1 cellular context compared by ENCODE assay signal in the genomic region with DNA sequence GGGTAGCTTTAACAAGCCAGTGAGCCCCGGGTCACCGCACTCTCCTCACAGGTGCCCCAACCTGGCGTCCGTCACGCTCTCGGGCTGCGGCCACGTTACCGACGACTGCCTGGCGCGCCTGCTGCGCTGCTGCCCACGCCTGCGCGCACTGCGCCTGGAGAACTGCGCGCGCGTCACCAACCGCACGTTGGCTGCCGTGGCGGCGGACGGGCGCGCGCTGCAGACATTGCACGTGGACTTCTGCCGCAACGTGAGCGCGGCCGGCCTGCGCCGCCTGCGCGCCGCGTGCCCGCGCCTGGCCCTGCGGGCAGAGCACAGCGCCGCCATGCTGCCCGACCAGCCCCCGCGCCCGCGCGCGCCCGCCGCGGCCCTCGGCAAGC.
TF ChIP-seq lines count a peak whose summit lies in the region.

No MANE protein-coding gene starts in this region.

TF ChIP-seq in HepG2, 621 proteins besides CTCF, POLR2A, EP300 and RAD21 (continued from another document and continues in another):
- TF ChIP-seq, protein P1, sequence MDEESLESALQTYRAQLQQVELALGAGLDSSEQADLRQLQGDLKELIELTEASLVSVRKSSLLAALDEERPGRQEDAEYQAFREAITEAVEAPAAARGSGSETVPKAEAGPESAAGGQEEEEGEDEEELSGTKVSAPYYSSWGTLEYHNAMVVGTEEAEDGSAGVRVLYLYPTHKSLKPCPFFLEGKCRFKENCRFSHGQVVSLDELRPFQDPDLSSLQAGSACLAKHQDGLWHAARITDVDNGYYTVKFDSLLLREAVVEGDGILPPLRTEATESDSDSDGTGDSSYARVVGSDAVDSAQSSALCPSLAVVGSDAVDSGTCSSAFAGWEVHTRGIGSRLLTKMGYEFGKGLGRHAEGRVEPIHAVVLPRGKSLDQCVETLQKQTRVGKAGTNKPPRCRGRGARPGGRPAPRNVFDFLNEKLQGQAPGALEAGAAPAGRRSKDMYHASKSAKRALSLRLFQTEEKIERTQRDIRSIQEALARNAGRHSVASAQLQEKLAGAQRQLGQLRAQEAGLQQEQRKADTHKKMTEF (CRISPR knock-in tag; IDR thresholded peaks at IDR 0.05): no peak
- TF ChIP-seq MED13 (CRISPR knock-in tag; IDR thresholded peaks at IDR 0.05): no peak; the same call in 1 of the 2 replicates
- 0 out of 2 replicates have a peak, but pooled peaks have one; percentile 33 for TF ChIP-seq ZNF143 (CRISPR knock-in tag; IDR thresholded peaks at IDR 0.05)
- TF ChIP-seq ZNF557 (CRISPR knock-in tag; IDR thresholded peaks at IDR 0.05): peak; percentile 58; the same call in 1 of the 2 replicates
- TF ChIP-seq SRSF9 (IDR thresholded peaks at IDR 0.05; ENCODE audit: borderline replicate concordance, insufficient read depth, low read depth, low read length, poor library complexity, severe bottlenecking): no peak
- TF ChIP-seq, protein P2, sequence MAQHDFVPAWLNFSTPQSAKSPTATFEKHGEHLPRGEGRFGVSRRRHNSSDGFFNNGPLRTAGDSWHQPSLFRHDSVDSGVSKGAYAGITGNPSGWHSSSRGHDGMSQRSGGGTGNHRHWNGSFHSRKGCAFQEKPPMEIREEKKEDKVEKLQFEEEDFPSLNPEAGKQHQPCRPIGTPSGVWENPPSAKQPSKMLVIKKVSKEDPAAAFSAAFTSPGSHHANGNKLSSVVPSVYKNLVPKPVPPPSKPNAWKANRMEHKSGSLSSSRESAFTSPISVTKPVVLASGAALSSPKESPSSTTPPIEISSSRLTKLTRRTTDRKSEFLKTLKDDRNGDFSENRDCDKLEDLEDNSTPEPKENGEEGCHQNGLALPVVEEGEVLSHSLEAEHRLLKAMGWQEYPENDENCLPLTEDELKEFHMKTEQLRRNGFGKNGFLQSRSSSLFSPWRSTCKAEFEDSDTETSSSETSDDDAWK (CRISPR knock-in tag; IDR thresholded peaks at IDR 0.05): no peak
- TF ChIP-seq NPAS2 (CRISPR knock-in tag; IDR thresholded peaks at IDR 0.05; ENCODE audit: borderline replicate concordance): peak; percentile 71; the same call in 1 of the 2 replicates
- TF ChIP-seq, protein P3, sequence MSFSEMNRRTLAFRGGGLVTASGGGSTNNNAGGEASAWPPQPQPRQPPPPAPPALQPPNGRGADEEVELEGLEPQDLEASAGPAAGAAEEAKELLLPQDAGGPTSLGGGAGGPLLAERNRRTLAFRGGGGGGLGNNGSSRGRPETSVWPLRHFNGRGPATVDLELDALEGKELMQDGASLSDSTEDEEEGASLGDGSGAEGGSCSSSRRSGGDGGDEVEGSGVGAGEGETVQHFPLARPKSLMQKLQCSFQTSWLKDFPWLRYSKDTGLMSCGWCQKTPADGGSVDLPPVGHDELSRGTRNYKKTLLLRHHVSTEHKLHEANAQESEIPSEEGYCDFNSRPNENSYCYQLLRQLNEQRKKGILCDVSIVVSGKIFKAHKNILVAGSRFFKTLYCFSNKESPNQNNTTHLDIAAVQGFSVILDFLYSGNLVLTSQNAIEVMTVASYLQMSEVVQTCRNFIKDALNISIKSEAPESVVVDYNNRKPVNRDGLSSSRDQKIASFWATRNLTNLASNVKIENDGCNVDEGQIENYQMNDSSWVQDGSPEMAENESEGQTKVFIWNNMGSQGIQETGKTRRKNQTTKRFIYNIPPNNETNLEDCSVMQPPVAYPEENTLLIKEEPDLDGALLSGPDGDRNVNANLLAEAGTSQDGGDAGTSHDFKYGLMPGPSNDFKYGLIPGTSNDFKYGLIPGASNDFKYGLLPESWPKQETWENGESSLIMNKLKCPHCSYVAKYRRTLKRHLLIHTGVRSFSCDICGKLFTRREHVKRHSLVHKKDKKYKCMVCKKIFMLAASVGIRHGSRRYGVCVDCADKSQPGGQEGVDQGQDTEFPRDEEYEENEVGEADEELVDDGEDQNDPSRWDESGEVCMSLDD (CRISPR knock-in tag; IDR thresholded peaks at IDR 0.05; ENCODE audit: borderline replicate concordance): no peak
- TF ChIP-seq, protein P4, sequence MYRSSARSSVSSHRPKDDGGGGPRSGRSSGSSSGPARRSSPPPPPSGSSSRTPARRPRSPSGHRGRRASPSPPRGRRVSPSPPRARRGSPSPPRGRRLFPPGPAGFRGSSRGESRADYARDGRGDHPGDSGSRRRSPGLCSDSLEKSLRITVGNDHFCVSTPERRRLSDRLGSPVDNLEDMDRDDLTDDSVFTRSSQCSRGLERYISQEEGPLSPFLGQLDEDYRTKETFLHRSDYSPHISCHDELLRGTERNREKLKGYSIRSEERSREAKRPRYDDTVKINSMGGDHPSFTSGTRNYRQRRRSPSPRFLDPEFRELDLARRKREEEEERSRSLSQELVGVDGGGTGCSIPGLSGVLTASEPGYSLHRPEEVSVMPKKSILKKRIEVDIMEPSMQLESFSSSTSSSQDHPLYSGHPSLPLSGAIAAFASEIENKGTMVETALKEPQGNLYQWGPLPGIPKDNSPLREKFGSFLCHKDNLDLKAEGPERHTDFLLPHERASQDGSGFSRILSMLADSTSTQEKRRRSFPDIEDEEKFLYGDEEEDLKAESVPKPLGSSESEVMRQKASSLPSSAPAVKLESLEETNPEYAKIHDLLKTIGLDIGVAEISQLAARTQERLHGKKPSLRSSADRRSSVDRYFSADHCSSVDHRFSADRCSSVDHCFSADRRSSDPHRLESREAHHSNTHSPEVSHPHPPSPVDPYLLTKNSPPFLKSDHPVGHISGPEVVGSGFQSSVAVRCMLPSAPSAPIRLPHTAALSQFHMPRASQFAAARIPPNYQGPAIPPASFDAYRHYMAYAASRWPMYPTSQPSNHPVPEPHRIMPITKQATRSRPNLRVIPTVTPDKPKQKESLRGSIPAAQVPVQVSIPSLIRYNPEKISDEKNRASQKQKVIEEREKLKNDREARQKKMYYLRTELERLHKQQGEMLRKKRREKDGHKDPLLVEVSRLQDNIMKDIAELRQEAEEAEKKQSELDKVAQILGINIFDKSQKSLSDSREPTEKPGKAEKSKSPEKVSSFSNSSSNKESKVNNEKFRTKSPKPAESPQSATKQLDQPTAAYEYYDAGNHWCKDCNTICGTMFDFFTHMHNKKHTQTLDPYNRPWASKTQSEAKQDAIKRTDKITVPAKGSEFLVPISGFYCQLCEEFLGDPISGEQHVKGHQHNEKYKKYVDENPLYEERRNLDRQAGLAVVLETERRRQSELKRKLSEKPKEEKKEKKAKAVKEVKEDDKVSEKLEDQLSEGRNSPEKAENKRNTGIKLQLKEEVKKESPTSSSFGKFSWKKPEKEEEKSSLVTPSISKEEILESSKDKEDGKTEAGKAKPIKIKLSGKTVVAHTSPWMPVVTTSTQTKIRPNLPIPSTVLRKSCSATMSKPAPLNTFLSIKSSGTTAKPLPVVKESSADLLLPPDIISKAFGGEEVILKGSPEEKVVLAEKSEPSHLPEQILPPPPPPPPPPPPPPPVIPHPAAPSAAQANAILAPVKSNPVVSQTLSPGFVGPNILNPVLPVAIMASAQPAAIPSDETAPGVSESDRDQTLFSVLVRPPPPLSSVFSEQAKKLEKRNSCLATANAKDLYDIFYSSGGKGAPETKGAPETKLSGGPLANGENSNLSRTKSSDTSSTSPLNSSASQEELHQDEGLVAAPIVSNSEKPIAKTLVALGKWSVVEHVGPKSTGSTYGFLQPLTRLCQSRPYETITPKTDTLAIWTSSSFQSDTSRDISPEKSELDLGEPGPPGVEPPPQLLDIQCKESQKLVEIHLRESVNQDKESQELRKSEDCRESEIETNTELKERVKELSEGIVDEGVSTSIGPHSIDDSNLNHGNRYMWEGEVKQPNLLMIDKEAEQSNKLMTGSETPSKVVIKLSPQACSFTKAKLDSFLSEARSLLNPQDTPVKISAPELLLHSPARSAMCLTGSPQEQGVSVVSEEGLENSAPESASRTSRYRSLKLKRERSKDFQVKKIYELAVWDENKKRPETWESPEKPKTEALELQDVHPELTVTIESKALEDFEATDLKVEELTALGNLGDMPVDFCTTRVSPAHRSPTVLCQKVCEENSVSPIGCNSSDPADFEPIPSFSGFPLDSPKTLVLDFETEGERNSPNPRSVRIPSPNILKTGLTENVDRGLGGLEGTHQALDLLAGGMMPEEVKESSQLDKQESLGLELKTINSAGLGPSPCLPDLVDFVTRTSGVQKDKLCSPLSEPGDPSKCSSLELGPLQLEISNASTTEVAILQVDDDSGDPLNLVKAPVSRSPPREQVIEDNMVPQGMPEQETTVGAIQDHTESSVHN (CRISPR knock-in tag; IDR thresholded peaks at IDR 0.05): no peak
- TF ChIP-seq, protein P5, sequence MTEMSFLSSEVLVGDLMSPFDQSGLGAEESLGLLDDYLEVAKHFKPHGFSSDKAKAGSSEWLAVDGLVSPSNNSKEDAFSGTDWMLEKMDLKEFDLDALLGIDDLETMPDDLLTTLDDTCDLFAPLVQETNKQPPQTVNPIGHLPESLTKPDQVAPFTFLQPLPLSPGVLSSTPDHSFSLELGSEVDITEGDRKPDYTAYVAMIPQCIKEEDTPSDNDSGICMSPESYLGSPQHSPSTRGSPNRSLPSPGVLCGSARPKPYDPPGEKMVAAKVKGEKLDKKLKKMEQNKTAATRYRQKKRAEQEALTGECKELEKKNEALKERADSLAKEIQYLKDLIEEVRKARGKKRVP (CRISPR knock-in tag; IDR thresholded peaks at IDR 0.05): peak in 1 of 2 experiments; percentile 36; a peak in 1 of 4 replicates
- TF ChIP-seq, protein P6, sequence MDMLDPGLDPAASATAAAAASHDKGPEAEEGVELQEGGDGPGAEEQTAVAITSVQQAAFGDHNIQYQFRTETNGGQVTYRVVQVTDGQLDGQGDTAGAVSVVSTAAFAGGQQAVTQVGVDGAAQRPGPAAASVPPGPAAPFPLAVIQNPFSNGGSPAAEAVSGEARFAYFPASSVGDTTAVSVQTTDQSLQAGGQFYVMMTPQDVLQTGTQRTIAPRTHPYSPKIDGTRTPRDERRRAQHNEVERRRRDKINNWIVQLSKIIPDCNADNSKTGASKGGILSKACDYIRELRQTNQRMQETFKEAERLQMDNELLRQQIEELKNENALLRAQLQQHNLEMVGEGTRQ (IDR thresholded peaks at IDR 0.05; ENCODE audit: low read depth, low read length): no peak
- TF ChIP-seq, protein P6 (CRISPR knock-in tag; IDR thresholded peaks at IDR 0.05; ENCODE audit: borderline replicate concordance): no peak; the same call in 1 of the 2 replicates
- TF ChIP-seq ZFP41 (CRISPR knock-in tag; IDR thresholded peaks at IDR 0.05; ENCODE audit: borderline replicate concordance): peak; percentile 11
- TF ChIP-seq ZNF891 (CRISPR knock-in tag; IDR thresholded peaks at IDR 0.05): peak; percentile 73; the same call in 1 of the 2 replicates
- TF ChIP-seq MED1 (CRISPR knock-in tag; IDR thresholded peaks at IDR 0.05): peak; percentile 64; the same call in 1 of the 2 replicates
- TF ChIP-seq SMARCE1 (IDR thresholded peaks at IDR 0.05; ENCODE audit: borderline replicate concordance): no peak
- TF ChIP-seq ZNF589 (CRISPR knock-in tag; conservative IDR thresholded peaks at IDR 0.05): no peak; the same call in 1 of the 2 replicates
- peak; percentile 36 for TF ChIP-seq ASH2L (IDR thresholded peaks at IDR 0.05; ENCODE audit: insufficient read length, low read depth, low read length)
- no peak for TF ChIP-seq ZNF10 (CRISPR knock-in tag; IDR thresholded peaks at IDR 0.05; ENCODE audit: borderline replicate concordance, low read depth)
- TF ChIP-seq, protein P7, sequence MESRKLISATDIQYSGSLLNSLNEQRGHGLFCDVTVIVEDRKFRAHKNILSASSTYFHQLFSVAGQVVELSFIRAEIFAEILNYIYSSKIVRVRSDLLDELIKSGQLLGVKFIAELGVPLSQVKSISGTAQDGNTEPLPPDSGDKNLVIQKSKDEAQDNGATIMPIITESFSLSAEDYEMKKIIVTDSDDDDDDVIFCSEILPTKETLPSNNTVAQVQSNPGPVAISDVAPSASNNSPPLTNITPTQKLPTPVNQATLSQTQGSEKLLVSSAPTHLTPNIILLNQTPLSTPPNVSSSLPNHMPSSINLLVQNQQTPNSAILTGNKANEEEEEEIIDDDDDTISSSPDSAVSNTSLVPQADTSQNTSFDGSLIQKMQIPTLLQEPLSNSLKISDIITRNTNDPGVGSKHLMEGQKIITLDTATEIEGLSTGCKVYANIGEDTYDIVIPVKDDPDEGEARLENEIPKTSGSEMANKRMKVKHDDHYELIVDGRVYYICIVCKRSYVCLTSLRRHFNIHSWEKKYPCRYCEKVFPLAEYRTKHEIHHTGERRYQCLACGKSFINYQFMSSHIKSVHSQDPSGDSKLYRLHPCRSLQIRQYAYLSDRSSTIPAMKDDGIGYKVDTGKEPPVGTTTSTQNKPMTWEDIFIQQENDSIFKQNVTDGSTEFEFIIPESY (CRISPR knock-in tag; IDR thresholded peaks at IDR 0.05): no peak
- TF ChIP-seq, protein P8, sequence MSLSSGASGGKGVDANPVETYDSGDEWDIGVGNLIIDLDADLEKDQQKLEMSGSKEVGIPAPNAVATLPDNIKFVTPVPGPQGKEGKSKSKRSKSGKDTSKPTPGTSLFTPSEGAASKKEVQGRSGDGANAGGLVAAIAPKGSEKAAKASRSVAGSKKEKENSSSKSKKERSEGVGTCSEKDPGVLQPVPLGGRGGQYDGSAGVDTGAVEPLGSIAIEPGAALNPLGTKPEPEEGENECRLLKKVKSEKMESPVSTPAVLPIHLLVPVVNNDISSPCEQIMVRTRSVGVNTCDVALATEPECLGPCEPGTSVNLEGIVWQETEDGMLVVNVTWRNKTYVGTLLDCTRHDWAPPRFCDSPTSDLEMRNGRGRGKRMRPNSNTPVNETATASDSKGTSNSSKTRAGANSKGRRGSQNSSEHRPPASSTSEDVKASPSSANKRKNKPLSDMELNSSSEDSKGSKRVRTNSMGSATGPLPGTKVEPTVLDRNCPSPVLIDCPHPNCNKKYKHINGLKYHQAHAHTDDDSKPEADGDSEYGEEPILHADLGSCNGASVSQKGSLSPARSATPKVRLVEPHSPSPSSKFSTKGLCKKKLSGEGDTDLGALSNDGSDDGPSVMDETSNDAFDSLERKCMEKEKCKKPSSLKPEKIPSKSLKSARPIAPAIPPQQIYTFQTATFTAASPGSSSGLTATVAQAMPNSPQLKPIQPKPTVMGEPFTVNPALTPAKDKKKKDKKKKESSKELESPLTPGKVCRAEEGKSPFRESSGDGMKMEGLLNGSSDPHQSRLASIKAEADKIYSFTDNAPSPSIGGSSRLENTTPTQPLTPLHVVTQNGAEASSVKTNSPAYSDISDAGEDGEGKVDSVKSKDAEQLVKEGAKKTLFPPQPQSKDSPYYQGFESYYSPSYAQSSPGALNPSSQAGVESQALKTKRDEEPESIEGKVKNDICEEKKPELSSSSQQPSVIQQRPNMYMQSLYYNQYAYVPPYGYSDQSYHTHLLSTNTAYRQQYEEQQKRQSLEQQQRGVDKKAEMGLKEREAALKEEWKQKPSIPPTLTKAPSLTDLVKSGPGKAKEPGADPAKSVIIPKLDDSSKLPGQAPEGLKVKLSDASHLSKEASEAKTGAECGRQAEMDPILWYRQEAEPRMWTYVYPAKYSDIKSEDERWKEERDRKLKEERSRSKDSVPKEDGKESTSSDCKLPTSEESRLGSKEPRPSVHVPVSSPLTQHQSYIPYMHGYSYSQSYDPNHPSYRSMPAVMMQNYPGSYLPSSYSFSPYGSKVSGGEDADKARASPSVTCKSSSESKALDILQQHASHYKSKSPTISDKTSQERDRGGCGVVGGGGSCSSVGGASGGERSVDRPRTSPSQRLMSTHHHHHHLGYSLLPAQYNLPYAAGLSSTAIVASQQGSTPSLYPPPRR (CRISPR knock-in tag; IDR thresholded peaks at IDR 0.05; ENCODE audit: borderline replicate concordance): peak; percentile 67
